In the genomic region with DNA sequence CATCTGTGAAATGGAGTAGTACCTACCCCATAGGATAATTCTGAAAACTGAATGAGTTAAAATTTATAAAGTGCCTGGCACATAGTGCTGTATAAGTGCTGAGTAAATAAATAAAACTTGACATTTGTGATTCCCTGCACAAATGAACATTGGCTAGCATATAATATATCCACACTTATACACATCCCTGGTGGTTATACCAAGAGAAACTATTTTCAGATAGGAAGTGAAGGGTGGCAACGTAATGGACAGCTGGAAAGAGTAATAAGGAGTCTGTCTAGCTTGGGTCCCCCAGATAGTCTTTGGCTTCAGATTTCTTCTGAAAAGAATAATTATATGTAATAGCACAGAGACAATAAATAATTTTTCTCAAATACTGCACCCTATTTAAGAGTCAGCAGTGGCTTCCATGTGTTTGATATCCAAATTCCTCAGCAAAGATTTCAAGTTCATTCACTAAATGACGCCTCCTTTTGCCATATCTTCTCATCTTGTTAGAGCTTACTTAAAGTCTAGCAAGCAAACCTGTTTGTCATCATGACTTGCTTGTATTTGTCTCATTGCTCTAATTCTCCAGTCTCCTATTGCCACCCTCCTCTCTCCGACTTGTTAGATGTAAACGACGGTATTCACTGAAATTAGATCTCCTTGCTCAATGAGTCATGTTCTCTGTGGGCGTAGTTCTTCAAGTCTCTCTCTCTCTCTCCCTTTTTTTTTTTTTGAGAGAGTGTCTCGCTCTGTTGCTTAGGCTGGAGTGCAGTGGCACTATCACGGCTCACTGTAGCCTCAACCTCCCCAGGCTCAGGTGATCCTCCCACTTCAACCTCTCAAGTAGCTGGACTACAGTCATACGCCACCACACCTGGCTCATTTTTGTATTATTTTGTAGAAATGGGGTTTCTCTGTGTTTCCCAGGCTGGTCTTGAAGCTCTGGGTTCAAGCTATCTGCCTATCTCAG, we compare ENCODE assay signal across 9 cellular contexts. TPM values are rescaled to one million over a fixed set of nuclear protein-coding genes. Genes with fewer than 3 reads are reported as not detected.
DNase-seq lines count a peak whose midpoint lies in the region; TF ChIP-seq lines count a peak whose summit lies in the region.
"Had no signal": no experiment of that assay in that cellular context is flagged by ENCODE, and none has a peak within 500 bp of the region (broad histone marks: within the 10 kb centered on the region; RNA-seq: fewer than 3 reads in every experiment).

No MANE protein-coding gene starts in this region.

- TF ChIP-seq CTCF in nephron (IDR thresholded peaks at IDR 0.05; ENCODE audit: unreplicated experiment in 3 of 3) (no peak), transverse colon (IDR thresholded peaks at IDR 0.05) (no peak)

- no peak for TF ChIP-seq POLR2A in transverse colon (IDR thresholded peaks at IDR 0.05)

- H3K27ac Mint-ChIP-seq in nephron: peak overlapping the region in 2 of 3 experiments; percentile 2 to 36

- peaks cover 22% of the 10 kb centered on the region for H3K4me1 Mint-ChIP-seq in nephron

- no peaks in the 10 kb centered on the region for H3K27me3 ChIP-seq in transverse colon
- H3K27me3 ChIP-seq: colonic mucosa had no signal

- TF ChIP-seq EP300 in Ishikawa (IDR thresholded peaks at IDR 0.05; ENCODE audit: borderline replicate concordance): peak; percentile 49; the same call in 1 of the 2 replicates
- TF ChIP-seq EP300 in transverse colon (IDR thresholded peaks at IDR 0.05; ENCODE audit: low read depth): no peak

- TF ChIP-seq RAD21 in Ishikawa (IDR thresholded peaks at IDR 0.05; ENCODE audit: low read depth): peak; percentile 13; the same call in 1 of the 2 replicates

- in situ Hi-C loops in transverse colon (cut with MboI; ENCODE audit: low pct_ligation_motif_present in 1 of 4, low pct_unique_long_range_greater_than_20kb in 1 of 4, low sequenced_read_pairs in 3 of 4): no loop called here

- H3K27me3 Mint-ChIP-seq in nephron (ENCODE audit: low read depth): no peaks in the 10 kb centered on the region

- H3K36me3 ChIP-seq in transverse colon: no peaks in the 10 kb centered on the region
- H3K36me3 ChIP-seq: colonic mucosa had no signal

- no peaks in the 10 kb centered on the region for H3K9me3 Mint-ChIP-seq in nephron

- intact Hi-C loops in transverse colon (cut with DNase I; ENCODE audit: low total_unique reads): no loop called here

- H3K27ac ChIP-seq in transverse colon: no peak overlapping the region
- H3K27ac ChIP-seq: colonic mucosa had no signal

- H3K4me1 ChIP-seq in transverse colon: peaks cover 0 to 7% (median 0%) of the 10 kb centered on the region in 4 donors
- H3K4me1 ChIP-seq: colonic mucosa had no signal

- H3K36me3 Mint-ChIP-seq in nephron (ENCODE audit: low read depth): peaks cover 4% of the 10 kb centered on the region

- peak; percentile 42 for DNase-seq in DMS 273 treated with DMSO at 0.1 percent for 48 hours (lab: John Stamatoyannopoulos, UW)
- DNase-seq in astrocyte of the hippocampus (ENCODE audit: low read depth, low spot score): peak; percentile 90
- no peak for DNase-seq in NCI-H146 treated with DMSO at 0.1 percent for 48 hours (lab: John Stamatoyannopoulos, UW; ENCODE audit: unreplicated experiment)
- no peak for DNase-seq in stimulated activated CD4-positive, alpha-beta T cell treated with anti-CD3 and anti-CD28 coated beads, Interleukin-2, amount 100 ng/mL, for 48 hours
- DNase-seq in stimulated activated CD8-positive, alpha-beta memory T cell treated with anti-CD3 and anti-CD28 coated beads, Interleukin-4, amount 100 ng/mL, for 48 hours: no peak
- no peak for DNase-seq in transverse colon
- DNase-seq: colonic mucosa had no signal

- 81 to 82% methylated on average over 6 to 9 of the region's 9 CpGs for WGBS in transverse colon (ENCODE audit: low coverage in 1 of 2), 2 donors

- peak overlapping the region in 1 of 3 experiments; percentile 13 for H3K4me3 Mint-ChIP-seq in nephron

- no peak overlapping the region for H3K4me3 ChIP-seq in transverse colon
- H3K4me3 ChIP-seq: colonic mucosa had no signal

- no peaks in the 10 kb centered on the region for H3K9me3 ChIP-seq in transverse colon
- H3K9me3 ChIP-seq: colonic mucosa had no signal

TF ChIP-seq in Ishikawa, 13 proteins besides CTCF, POLR2A, EP300 and RAD21:
- TF ChIP-seq CEBPB (IDR thresholded peaks at IDR 0.05) (no peak), EGR1 (IDR thresholded peaks at IDR 0.05) (peak; percentile 89), NFIC (IDR thresholded peaks at IDR 0.05) (peak; percentile 52), CREB1 (IDR thresholded peaks at IDR 0.05; ENCODE audit: low read depth) (no peak), TAF1 (IDR thresholded peaks at IDR 0.05; ENCODE audit: low read depth) (no peak), ZBTB7A (IDR thresholded peaks at IDR 0.05; ENCODE audit: low read depth) (no peak), TEAD4 (IDR thresholded peaks at IDR 0.05) (peak; percentile 48; the same call in 1 of the 2 replicates), FOXM1 (IDR thresholded peaks at IDR 0.05; ENCODE audit: borderline replicate concordance, low read depth) (0 out of 2 replicates have a peak, but pooled peaks have one; percentile 19), TCF12 (IDR thresholded peaks at IDR 0.05; ENCODE audit: low read depth) (peak; percentile 52), YY1 (IDR thresholded peaks at IDR 0.05; ENCODE audit: low read depth) (no peak)
- TF ChIP-seq, protein P1, sequence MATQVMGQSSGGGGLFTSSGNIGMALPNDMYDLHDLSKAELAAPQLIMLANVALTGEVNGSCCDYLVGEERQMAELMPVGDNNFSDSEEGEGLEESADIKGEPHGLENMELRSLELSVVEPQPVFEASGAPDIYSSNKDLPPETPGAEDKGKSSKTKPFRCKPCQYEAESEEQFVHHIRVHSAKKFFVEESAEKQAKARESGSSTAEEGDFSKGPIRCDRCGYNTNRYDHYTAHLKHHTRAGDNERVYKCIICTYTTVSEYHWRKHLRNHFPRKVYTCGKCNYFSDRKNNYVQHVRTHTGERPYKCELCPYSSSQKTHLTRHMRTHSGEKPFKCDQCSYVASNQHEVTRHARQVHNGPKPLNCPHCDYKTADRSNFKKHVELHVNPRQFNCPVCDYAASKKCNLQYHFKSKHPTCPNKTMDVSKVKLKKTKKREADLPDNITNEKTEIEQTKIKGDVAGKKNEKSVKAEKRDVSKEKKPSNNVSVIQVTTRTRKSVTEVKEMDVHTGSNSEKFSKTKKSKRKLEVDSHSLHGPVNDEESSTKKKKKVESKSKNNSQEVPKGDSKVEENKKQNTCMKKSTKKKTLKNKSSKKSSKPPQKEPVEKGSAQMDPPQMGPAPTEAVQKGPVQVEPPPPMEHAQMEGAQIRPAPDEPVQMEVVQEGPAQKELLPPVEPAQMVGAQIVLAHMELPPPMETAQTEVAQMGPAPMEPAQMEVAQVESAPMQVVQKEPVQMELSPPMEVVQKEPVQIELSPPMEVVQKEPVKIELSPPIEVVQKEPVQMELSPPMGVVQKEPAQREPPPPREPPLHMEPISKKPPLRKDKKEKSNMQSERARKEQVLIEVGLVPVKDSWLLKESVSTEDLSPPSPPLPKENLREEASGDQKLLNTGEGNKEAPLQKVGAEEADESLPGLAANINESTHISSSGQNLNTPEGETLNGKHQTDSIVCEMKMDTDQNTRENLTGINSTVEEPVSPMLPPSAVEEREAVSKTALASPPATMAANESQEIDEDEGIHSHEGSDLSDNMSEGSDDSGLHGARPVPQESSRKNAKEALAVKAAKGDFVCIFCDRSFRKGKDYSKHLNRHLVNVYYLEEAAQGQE (IDR thresholded peaks at IDR 0.05; ENCODE audit: low read depth): no peak
- TF ChIP-seq, protein P2, sequence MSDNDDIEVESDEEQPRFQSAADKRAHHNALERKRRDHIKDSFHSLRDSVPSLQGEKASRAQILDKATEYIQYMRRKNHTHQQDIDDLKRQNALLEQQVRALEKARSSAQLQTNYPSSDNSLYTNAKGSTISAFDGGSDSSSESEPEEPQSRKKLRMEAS (IDR thresholded peaks at IDR 0.05): 0 out of 2 replicates have a peak, but pooled peaks have one; percentile 36
- TF ChIP-seq, protein P3, sequence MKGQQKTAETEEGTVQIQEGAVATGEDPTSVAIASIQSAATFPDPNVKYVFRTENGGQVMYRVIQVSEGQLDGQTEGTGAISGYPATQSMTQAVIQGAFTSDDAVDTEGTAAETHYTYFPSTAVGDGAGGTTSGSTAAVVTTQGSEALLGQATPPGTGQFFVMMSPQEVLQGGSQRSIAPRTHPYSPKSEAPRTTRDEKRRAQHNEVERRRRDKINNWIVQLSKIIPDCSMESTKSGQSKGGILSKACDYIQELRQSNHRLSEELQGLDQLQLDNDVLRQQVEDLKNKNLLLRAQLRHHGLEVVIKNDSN (IDR thresholded peaks at IDR 0.05): no peak

RNA-seq across cellular contexts. Expression of a gene that starts 8.7 kb away (rescaled TPM):
- not detected for total RNA-seq in transverse colon

RNA-seq across cellular contexts. Expression of a gene that starts 9.4 kb away (rescaled TPM):
- 10 to 100 TPM; 12.1 to 37.4 (median 26.9) TPM for total RNA-seq in transverse colon

RNA-seq across cellular contexts. Expression of a gene that starts 46.4 kb away (rescaled TPM):
- total RNA-seq in transverse colon: not detected
- total RNA-seq: colonic mucosa had no signal

Comparison
In these comparisons a context has a peak if more than half of its experiments do, and no peak if none do; other contexts are left out.
1. DNase-seq: peak in DMS 273 treated with DMSO at 0.1 percent for 48 hours (single experiment) and astrocyte of the hippocampus (single experiment); none in NCI-H146 treated with DMSO at 0.1 percent for 48 hours (single experiment), stimulated activated CD4-positive, alpha-beta T cell treated with anti-CD3 and anti-CD28 coated beads, Interleukin-2, amount 100 ng/mL, for 48 hours (0 of 2), stimulated activated CD8-positive, alpha-beta memory T cell treated with anti-CD3 and anti-CD28 coated beads, Interleukin-4, amount 100 ng/mL, for 48 hours (single experiment) and transverse colon (single experiment).